In the genomic region with DNA sequence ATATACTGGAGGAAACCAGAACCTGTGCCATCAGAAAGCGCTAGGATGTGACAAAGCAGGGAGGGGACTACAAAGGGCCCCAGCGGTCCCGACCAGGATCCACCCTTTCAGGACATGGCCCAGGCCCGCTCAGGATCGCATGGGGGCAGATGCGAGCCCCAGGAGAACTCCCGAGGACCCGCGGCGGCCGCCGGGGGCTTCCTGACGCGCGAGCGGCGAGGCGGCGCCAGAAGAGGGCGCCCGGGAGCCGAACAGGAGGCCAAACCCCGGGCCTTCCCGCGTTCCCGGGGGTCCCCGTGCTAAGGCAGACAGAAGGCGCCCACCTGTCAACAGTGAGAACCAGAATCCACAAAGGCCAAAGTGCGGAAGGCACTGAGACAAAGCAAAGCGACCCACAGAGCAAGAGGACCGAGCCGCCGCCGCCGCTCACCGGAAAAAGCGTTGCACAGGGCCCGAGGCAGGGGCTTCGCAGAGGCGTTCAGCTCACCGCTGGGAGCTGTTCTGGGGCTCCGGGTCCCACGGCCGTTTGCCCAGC, we compare ENCODE assay signal across 8 cellular contexts. TPM values are rescaled to one million over a fixed set of nuclear protein-coding genes. Genes with fewer than 3 reads are reported as not detected.
DNase-seq lines count a peak whose midpoint lies in the region; ATAC-seq and TF ChIP-seq lines count a peak whose summit lies in the region.

No MANE protein-coding gene starts in this region.

- H3K27ac Mint-ChIP-seq in stimulated activated naive CD8-positive, alpha-beta T cell treated with anti-CD3 and anti-CD28 coated beads, Interleukin-15, amount 100 ng/mL, for 72 hours = peak overlapping the region; percentile 94 to 97

- H3K27me3 ChIP-seq in fibroblast of lung (ENCODE audit: control insufficient read depth, insufficient read depth, low read length) = no peaks in the 10 kb centered on the region
- H3K27me3 ChIP-seq in neuron (ENCODE audit: insufficient read depth, low read length) = peaks cover 24% of the 10 kb centered on the region

- H2AFZ ChIP-seq in fibroblast of lung (ENCODE audit: low read length) (no peak overlapping the region), neuron (ENCODE audit: low read depth, low read length) (no peak overlapping the region)

- peaks cover 16% of the 10 kb centered on the region for H3K4me1 Mint-ChIP-seq in stimulated activated naive CD8-positive, alpha-beta T cell treated with anti-CD3 and anti-CD28 coated beads, Interleukin-15, amount 100 ng/mL, for 72 hours

- no peaks in the 10 kb centered on the region for H3K4me1 ChIP-seq in fibroblast of lung (ENCODE audit: control insufficient read depth, extremely low read depth, insufficient read depth, low read length)
- H3K4me1 ChIP-seq in neuron (ENCODE audit: insufficient read depth, low read length) = no peaks in the 10 kb centered on the region

- peak overlapping the region; percentile 84 to 89 for H3K4me3 Mint-ChIP-seq in stimulated activated naive CD8-positive, alpha-beta T cell treated with anti-CD3 and anti-CD28 coated beads, Interleukin-15, amount 100 ng/mL, for 72 hours

- peak; percentile 89 for ATAC-seq in stimulated activated naive CD8-positive, alpha-beta T cell treated with anti-CD3 and anti-CD28 coated beads, Interleukin-15, amount 100 ng/mL, for 72 hours
- no peak for ATAC-seq in HG02623 (IDR thresholded peaks at IDR 0.05; ENCODE audit: unreplicated experiment)

- H3K27me3 Mint-ChIP-seq in stimulated activated naive CD8-positive, alpha-beta T cell treated with anti-CD3 and anti-CD28 coated beads, Interleukin-15, amount 100 ng/mL, for 72 hours = no peaks in the 10 kb centered on the region

- no peaks in the 10 kb centered on the region for H3K36me3 ChIP-seq in fibroblast of lung (ENCODE audit: control insufficient read depth, insufficient read depth, low read length)
- no peaks in the 10 kb centered on the region for H3K36me3 ChIP-seq in neuron (ENCODE audit: insufficient read depth, low read length)

- H3K9ac ChIP-seq in fibroblast of lung (ENCODE audit: insufficient read depth, low read length) = no peak overlapping the region

- no peaks in the 10 kb centered on the region for H3K9me3 Mint-ChIP-seq in stimulated activated naive CD8-positive, alpha-beta T cell treated with anti-CD3 and anti-CD28 coated beads, Interleukin-15, amount 100 ng/mL, for 72 hours

- no peak overlapping the region for H3K27ac ChIP-seq in fibroblast of lung (ENCODE audit: insufficient read depth, low read length)

- DNase-seq in AML-193 (lab: John Stamatoyannopoulos, UW) (peak; percentile 15 to 24), H4 (ENCODE audit: low spot score) (peak; percentile 5), NOMO-1 treated with DMSO at 0.1 percent for 48 hours (lab: John Stamatoyannopoulos, UW; ENCODE audit: unreplicated experiment) (peak; percentile 33), fibroblast of lung (ENCODE audit: low read depth in 2 of 2) (peak; percentile 20 to 36)
- peak; percentile 79 for DNase-seq in activated T-cell treated with anti-CD3 and anti-CD28 coated beads, Interleukin-2, amount 50 U/mL, for 1 hour
- peak; percentile 68 for DNase-seq in stimulated activated naive CD8-positive, alpha-beta T cell treated with anti-CD3 and anti-CD28 coated beads, Interleukin-15, amount 100 ng/mL, for 72 hours

- H3K79me2 ChIP-seq in fibroblast of lung (ENCODE audit: control insufficient read depth, insufficient read depth, low read length) = no peaks in the 10 kb centered on the region

- H3K4me3 ChIP-seq in fibroblast of lung (replicated peaks in 1 of 4; ENCODE audit: control extremely low read depth in 1 of 4, insufficient read depth in 1 of 4, low read depth in 3 of 4, low read length in 4 of 4) = peak overlapping the region in 1 of 4 experiments; percentile 25
- H3K4me3 ChIP-seq in neuron (ENCODE audit: low read length) = peak overlapping the region; percentile 42

- peak; percentile 39 to 56 for TF ChIP-seq CTCF in fibroblast of lung (conservative IDR thresholded peaks at IDR 0.05 in 1 of 2, IDR thresholded peaks at IDR 0.05 in 1 of 2; ENCODE audit: low read depth in 1 of 2, low read length in 2 of 2)

- H3K9me3 ChIP-seq in fibroblast of lung (ENCODE audit: control insufficient read depth, insufficient read depth, low read depth, low read length) (no peaks in the 10 kb centered on the region), neuron (ENCODE audit: low read length) (no peaks in the 10 kb centered on the region)

- H4K20me1 ChIP-seq in fibroblast of lung (ENCODE audit: control insufficient read depth, extremely low read depth, insufficient read depth, low read length) = no peaks in the 10 kb centered on the region

- H3K4me2 ChIP-seq in fibroblast of lung (ENCODE audit: extremely low read depth, insufficient read depth, low read length) = peak overlapping the region; percentile 64

RNA-seq across cellular contexts. Expression of gene OPN1LW, which starts 7.3 kb away (rescaled TPM):
- total RNA-seq in H4 (2014; rRNA removed; shearing (Covaris generic)) = not detected in 2 replicates
- not detected in 2 replicates for total RNA-seq in fibroblast of lung
- not detected in 2 replicates for polyA plus RNA-seq in fibroblast of lung
- not detected in 2 replicates for polyA plus RNA-seq in fibroblast of lung (2012)
- polyA minus RNA-seq in fibroblast of lung (ENCODE audit: low replicate concordance) = not detected in 2 replicates

RNA-seq across cellular contexts. Expression of gene MECP2, which starts 39.2 kb away (rescaled TPM):
- total RNA-seq in H4 (2014; rRNA removed; shearing (Covaris generic)) = 24.9 and 28.3 TPM in 2 replicates
- 15.4 and 24.9 TPM in 2 replicates for total RNA-seq in fibroblast of lung
- 11.5 and 11.6 TPM in 2 replicates for polyA plus RNA-seq in fibroblast of lung
- polyA plus RNA-seq in fibroblast of lung (2012) = 14.6 and 17.5 TPM in 2 replicates
- polyA minus RNA-seq in fibroblast of lung (ENCODE audit: low replicate concordance) = 18.5 and 20.7 TPM in 2 replicates

RNA-seq across cellular contexts. Expression of gene OPN1MW, which starts 45.7 kb away (rescaled TPM):
- not detected in 2 replicates for total RNA-seq in H4 (2014; rRNA removed; shearing (Covaris generic))
- not detected in 2 replicates for total RNA-seq in fibroblast of lung
- not detected in 2 replicates for polyA plus RNA-seq in fibroblast of lung
- not detected in 2 replicates for polyA plus RNA-seq in fibroblast of lung (2012)
- not detected in 2 replicates for polyA minus RNA-seq in fibroblast of lung (ENCODE audit: low replicate concordance)

Comparison
In these comparisons a context has a peak if more than half of its experiments do, and no peak if none do; other contexts are left out.
1. DNase-seq: peak in every context shown above with its lines; median percentile 79 in activated T-cell treated with anti-CD3 and anti-CD28 coated beads, Interleukin-2, amount 50 U/mL, for 1 hour; 68 in stimulated activated naive CD8-positive, alpha-beta T cell treated with anti-CD3 and anti-CD28 coated beads, Interleukin-15, amount 100 ng/mL, for 72 hours; 33 in NOMO-1 treated with DMSO at 0.1 percent for 48 hours; 28 in fibroblast of lung; 20 in AML-193; 5 in H4.